In the genomic region with DNA sequence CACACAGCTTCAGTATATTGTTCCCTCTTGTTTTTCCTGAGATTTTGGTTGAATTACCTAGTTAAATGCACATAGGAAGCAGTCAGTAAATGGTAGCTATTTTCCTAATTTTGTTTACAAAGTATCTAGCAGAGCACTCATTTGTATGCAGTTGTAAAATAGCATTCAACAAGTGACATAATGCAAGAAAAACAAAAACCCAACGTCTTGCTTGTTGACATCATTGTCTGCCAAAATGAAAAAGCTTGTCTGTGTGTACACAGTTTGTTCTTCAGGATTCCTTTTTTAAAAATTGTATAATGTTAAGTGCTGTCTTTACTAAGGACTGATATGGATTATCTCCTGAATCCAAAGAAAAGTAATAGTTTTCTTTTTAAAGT, we compare ENCODE assay signal across 22 cellular contexts. TPM values are rescaled to one million over a fixed set of nuclear protein-coding genes. Genes with fewer than 3 reads are reported as not detected.
DNase-seq lines count a peak whose midpoint lies in the region; ATAC-seq, FAIRE-seq and TF ChIP-seq lines count a peak whose summit lies in the region.
"Had no signal": no experiment of that assay in that cellular context is flagged by ENCODE, and none has a peak within 500 bp of the region (broad histone marks: within the 10 kb centered on the region; RNA-seq: fewer than 3 reads in every experiment).

No MANE protein-coding gene starts in this region.

- H3K27ac ChIP-seq in HUES48 (ENCODE audit: low read depth, low read length) (no peak overlapping the region), endodermal cell (ENCODE audit: low read depth, low read length) (no peak overlapping the region)
- H3K27ac ChIP-seq: BLaER1 treated with 17β-estradiol and CSF1 and Interleukin-3, amounts not matched to agents 10 nM and 100 nM; HL-60; Peyer's patch; SJSA1 had no signal

- H3K9me3 Mint-ChIP-seq in endodermal cell (no peaks in the 10 kb centered on the region), mesothelial cell of epicardium (no peaks in the 10 kb centered on the region)
- H3K9me3 Mint-ChIP-seq: CD8-positive, alpha-beta T cell; T-helper 1 cell treated with Interleukin-12 subunit alpha and Interleukin-12 subunit beta and Interleukin-4 antibody, amounts not matched to agents 30 μg/mL and 1 μg/mL, for 36 hours had no signal

- peaks cover 27% of the 10 kb centered on the region for H3K36me3 Mint-ChIP-seq in endodermal cell (ENCODE audit: low read depth)
- no peaks in the 10 kb centered on the region for H3K36me3 Mint-ChIP-seq in mesothelial cell of epicardium
- H3K36me3 Mint-ChIP-seq: CD8-positive, alpha-beta T cell had no signal

- DNase-seq in H7 (no peak), endodermal cell (no peak), mesothelial cell of epicardium (ENCODE audit: low spot score in 2 of 2, unreplicated experiment in 2 of 2) (no peak), NCI-H526 treated with DMSO at 0.1 percent for 48 hours (lab: John Stamatoyannopoulos, UW) (no peak)
- DNase-seq: CD8-positive, alpha-beta T cell; DMS53; EL; NCI-H2029 treated with DMSO at 0.1 percent for 48 hours; NCI-H2227 treated with DMSO at 0.1 percent for 48 hours; NCI-H524; Peyer's patch had no signal

- H3K36me3 ChIP-seq in H7 (replicated peaks; ENCODE audit: control insufficient read depth, insufficient read depth, low read length): no peaks in the 10 kb centered on the region
- peaks cover 21% of the 10 kb centered on the region for H3K36me3 ChIP-seq in HUES48 (ENCODE audit: control insufficient read depth, insufficient read depth, low read length)
- H3K36me3 ChIP-seq in endodermal cell (ENCODE audit: control insufficient read depth, insufficient read depth, low read length): peaks cover 15% of the 10 kb centered on the region
- H3K36me3 ChIP-seq: BLaER1 treated with 17β-estradiol and CSF1 and Interleukin-3, amounts not matched to agents 10 nM and 100 nM; Peyer's patch; SJSA1 had no signal

- 6% methylated on average over 1 of the region's 1 CpG; no CpG with 5 or more reads in 1 of the 2 experiments for WGBS in endodermal cell (ENCODE audit: insufficient coverage in 1 of 2, insufficient read length in 1 of 2), 2 experiments

- peak overlapping the region; percentile 91 for H3K4me3 ChIP-seq in H7 (ENCODE audit: insufficient read depth, low read depth, low read length)
- H3K4me3 ChIP-seq in HUES48 (ENCODE audit: low read depth, low read length): peak overlapping the region; percentile 93
- peak overlapping the region; percentile 85 for H3K4me3 ChIP-seq in endodermal cell (ENCODE audit: low read length)
- H3K4me3 ChIP-seq: BLaER1 treated with 17β-estradiol and CSF1 and Interleukin-3, amounts not matched to agents 10 nM and 100 nM; K562; Peyer's patch; SJSA1 had no signal

- H3K27ac Mint-ChIP-seq in endodermal cell: peak overlapping the region; percentile 89
- no peak overlapping the region for H3K27ac Mint-ChIP-seq in mesothelial cell of epicardium
- H3K27ac Mint-ChIP-seq: CD8-positive, alpha-beta T cell; T-helper 1 cell treated with Interleukin-12 subunit alpha and Interleukin-12 subunit beta and Interleukin-4 antibody, amounts not matched to agents 30 μg/mL and 1 μg/mL, for 36 hours had no signal

- H3K27me3 Mint-ChIP-seq in endodermal cell (ENCODE audit: insufficient read depth) (no peaks in the 10 kb centered on the region), mesothelial cell of epicardium (ENCODE audit: low read depth) (peaks cover 40% of the 10 kb centered on the region)

- TF ChIP-seq CTCF in endodermal cell (conservative IDR thresholded peaks at IDR 0.05) (no peak), mesothelial cell of epicardium (IDR thresholded peaks at IDR 0.05; ENCODE audit: unreplicated experiment) (no peak)

- no peak for ATAC-seq in GM21423 (IDR thresholded peaks at IDR 0.05; ENCODE audit: unreplicated experiment)
- ATAC-seq: CD8-positive, alpha-beta T cell; K562 had no signal

- no peaks in the 10 kb centered on the region for H3K9me3 ChIP-seq in HUES48 (ENCODE audit: control insufficient read depth, insufficient read depth, low read length)
- H3K9me3 ChIP-seq in endodermal cell (ENCODE audit: control insufficient read depth, low read length): no peaks in the 10 kb centered on the region
- H3K9me3 ChIP-seq: BLaER1 treated with 17β-estradiol and CSF1 and Interleukin-3, amounts not matched to agents 10 nM and 100 nM; Peyer's patch; SJSA1 had no signal

- H3K4me1 Mint-ChIP-seq in endodermal cell (peaks cover 29% of the 10 kb centered on the region), mesothelial cell of epicardium (peaks cover 12% of the 10 kb centered on the region)

- peak overlapping the region; percentile 93 for H3K4me3 Mint-ChIP-seq in endodermal cell
- no peak overlapping the region for H3K4me3 Mint-ChIP-seq in mesothelial cell of epicardium
- H3K4me3 Mint-ChIP-seq: CD8-positive, alpha-beta T cell; T-helper 1 cell treated with Interleukin-12 subunit alpha and Interleukin-12 subunit beta and Interleukin-4 antibody, amounts not matched to agents 30 μg/mL and 1 μg/mL, for 36 hours had no signal

- H3K4me1 ChIP-seq in HUES48 (ENCODE audit: control insufficient read depth, insufficient read depth, low read length) (peaks cover 30% of the 10 kb centered on the region), endodermal cell (ENCODE audit: control insufficient read depth, insufficient read depth, low read length) (peaks cover 4% of the 10 kb centered on the region)
- H3K4me1 ChIP-seq: SJSA1 had no signal

- FAIRE-seq in islet of Langerhans (lab: Jason Lieb, UNC): peak; percentile 73
- FAIRE-seq: GM12891, GM18507, K562 had no signal

- no peak overlapping the region for H3K9ac ChIP-seq in HUES48 (ENCODE audit: low read depth, low read length)
- H3K9ac ChIP-seq in endodermal cell (ENCODE audit: extremely low read depth, low read length, poor library complexity, severe bottlenecking): peak overlapping the region; percentile 74
- H3K9ac ChIP-seq: BLaER1 treated with 17β-estradiol and CSF1 and Interleukin-3, amounts not matched to agents 10 nM and 100 nM had no signal

- H3K27me3 ChIP-seq in H7 (ENCODE audit: control insufficient read depth, insufficient read depth, low read length) (no peaks in the 10 kb centered on the region), HUES48 (ENCODE audit: control insufficient read depth, insufficient read depth, low read length) (no peaks in the 10 kb centered on the region), endodermal cell (ENCODE audit: control insufficient read depth, insufficient read depth, low read length, poor library complexity, severe bottlenecking) (no peaks in the 10 kb centered on the region)
- H3K27me3 ChIP-seq: BLaER1 treated with 17β-estradiol and CSF1 and Interleukin-3, amounts not matched to agents 10 nM and 100 nM; Peyer's patch had no signal

RNA-seq across cellular contexts. Expression of gene VRTN, which starts 2.7 kb away (rescaled TPM):
- total RNA-seq in H7 (2014; rRNA removed; shearing (Covaris generic)): 139 and 140 TPM in 2 replicates
- 100 to 1,000 TPM in 1 of 2 donors, 10 to 100 TPM in 1; 61.8 to 108 TPM for total RNA-seq in endodermal cell
- 17.8 TPM for polyA plus RNA-seq in endodermal cell (2013, experiment 1 of 2)
- polyA plus RNA-seq in endodermal cell (2013, experiment 2 of 2): 16.6 TPM
- not detected in 3 replicates for total RNA-seq in mesothelial cell of epicardium
- total RNA-seq: CD8-positive, alpha-beta T cell; H4; SJSA1 had no signal

RNA-seq across cellular contexts. Expression of gene ABCD4, which starts 48.2 kb away (rescaled TPM):
- 57.4 and 68.6 TPM in 2 replicates for total RNA-seq in H7 (2014; rRNA removed; shearing (Covaris generic))
- total RNA-seq in endodermal cell (100 to 1,000 TPM; 153 to 239 TPM), mesothelial cell of epicardium (112 to 117 TPM (median 113 TPM) in 3 replicates)
- 112 TPM for polyA plus RNA-seq in endodermal cell (2013, experiment 1 of 2)
- polyA plus RNA-seq in endodermal cell (2013, experiment 2 of 2): 100 TPM

Comparison
In these comparisons a context has a peak if more than half of its experiments do, and no peak if none do; other contexts are left out.
1. RNA of gene VRTN, which starts 2.7 kb away (total RNA-seq): 139 to 140 TPM in H7 and 61.8 to 108 TPM in endodermal cell; not detected in mesothelial cell of epicardium; every median in the first group is over 10 times any median in the second.
2. Peak in every context shown above with its lines, with median percentiles within 50 percentile points of each other: H3K4me3 ChIP-seq.